ENCODE assay signal across 1 cellular context in genomic region chr6:105212587-105212986, GRCh38.
TF ChIP-seq lines count a peak whose summit lies in the region.

No MANE protein-coding gene starts in this region.

TF ChIP-seq in HEK293T, 16 proteins besides CTCF, POLR2A, EP300 and RAD21 (continued from another document):
- TF ChIP-seq HDGF (IDR thresholded peaks at IDR 0.05; ENCODE audit: borderline replicate concordance) (no peak), BHLHE40 (IDR thresholded peaks at IDR 0.05; ENCODE audit: borderline replicate concordance) (no peak)
